ENCODE assay signal across 19 cellular contexts in the genomic region with DNA sequence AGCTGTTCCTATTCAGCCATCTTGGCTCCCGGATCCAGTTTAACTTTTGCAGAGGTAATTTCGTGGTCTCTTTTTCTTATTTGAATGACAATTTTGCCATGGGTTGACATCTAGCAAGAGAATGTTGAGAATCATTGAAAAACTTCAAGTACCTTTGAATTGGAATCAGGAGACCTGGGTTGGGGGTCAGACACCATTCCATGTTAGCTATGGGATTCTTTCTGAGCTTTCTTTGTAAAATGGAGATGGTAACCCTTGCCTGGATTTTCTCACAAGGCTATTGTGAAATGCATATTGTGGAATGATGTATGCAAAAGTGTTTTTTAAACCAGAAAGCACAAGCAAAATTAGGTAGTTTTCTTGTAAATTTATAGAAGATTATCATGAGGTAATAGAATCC.
"Had no signal": no experiment of that assay in that cellular context is flagged by ENCODE, and none has a peak within 500 bp of the region (broad histone marks: within the 10 kb centered on the region; RNA-seq: fewer than 3 reads in every experiment).

No MANE protein-coding gene starts in this region.

- H3K9me3 Mint-ChIP-seq: activated naive CD8-positive, alpha-beta T cell treated with anti-CD3 and anti-CD28 coated beads, Interleukin-2, amount 50 U/mL, for 24 hours had no signal

- ATAC-seq: activated naive CD8-positive, alpha-beta T cell treated with anti-CD3 and anti-CD28 coated beads, Interleukin-2, amount 50 U/mL, for 24 hours; left lung; naive thymus-derived CD8-positive, alpha-beta T cell; sciatic nerve; upper lobe of right lung had no signal

- H3K36me3 Mint-ChIP-seq: naive thymus-derived CD8-positive, alpha-beta T cell had no signal

- H3K27me3 ChIP-seq: ascending aorta, breast epithelium, stomach, testis, upper lobe of right lung had no signal

- H3K4me1 ChIP-seq: ascending aorta, breast epithelium, left lung, spleen, stomach, testis, upper lobe of right lung had no signal

- DNase-seq: activated CD4-positive, alpha-beta T cell treated with anti-CD3 and anti-CD28 coated beads for 1 hour; activated CD4-positive, alpha-beta T cell treated with anti-CD3 and anti-CD28 coated beads, Interleukin-2, amount 50 U/mL, for 4 hours; activated naive CD4-positive, alpha-beta T cell treated with anti-CD3 and anti-CD28 coated beads for 36 hours; activated naive CD8-positive, alpha-beta T cell treated with anti-CD3 and anti-CD28 coated beads, Interleukin-2, amount 50 U/mL, for 24 hours; effector memory CD4-positive, alpha-beta T cell; foreskin melanocyte; mammary epithelial cell; naive thymus-derived CD8-positive, alpha-beta T cell; spleen; stomach; T1000; testis; upper lobe of right lung had no signal

- H3K27me3 Mint-ChIP-seq: activated naive CD8-positive, alpha-beta T cell treated with anti-CD3 and anti-CD28 coated beads, Interleukin-2, amount 50 U/mL, for 24 hours had no signal

- H3K4me3 Mint-ChIP-seq: activated naive CD4-positive, alpha-beta T cell treated with anti-CD3 and anti-CD28 coated beads for 36 hours; activated naive CD8-positive, alpha-beta T cell treated with anti-CD3 and anti-CD28 coated beads, Interleukin-2, amount 50 U/mL, for 24 hours; dendritic cell treated with granulocyte-macrophage colony-stimulating factor and Interleukin-4, amounts not matched to agents 40 ng/mL and 50 ng/mL, for 4 days; naive thymus-derived CD8-positive, alpha-beta T cell had no signal

- H3K36me3 ChIP-seq: ascending aorta, breast epithelium, left lung, spleen, stomach, upper lobe of right lung had no signal

- H3K4me1 Mint-ChIP-seq: activated naive CD8-positive, alpha-beta T cell treated with anti-CD3 and anti-CD28 coated beads, Interleukin-2, amount 50 U/mL, for 24 hours; naive thymus-derived CD8-positive, alpha-beta T cell had no signal

- H3K4me3 ChIP-seq: ascending aorta, breast epithelium, left lung, spleen, stomach, testis, upper lobe of right lung had no signal

- H3K9me3 ChIP-seq: ascending aorta, breast epithelium, testis, upper lobe of right lung had no signal

- H3K27ac Mint-ChIP-seq: activated naive CD4-positive, alpha-beta T cell treated with anti-CD3 and anti-CD28 coated beads for 36 hours; activated naive CD8-positive, alpha-beta T cell treated with anti-CD3 and anti-CD28 coated beads, Interleukin-2, amount 50 U/mL, for 24 hours; activated T-helper 2 cell treated with anti-CD3 and anti-CD28 coated beads, Interferon-gamma antibody, Interleukin-2, Interleukin-4, amounts not matched to agents 10 μg/mL and 5 μg/mL and 100 μg/mL, durations not matched to agents 14 hours and 24 hours and 36 hours; dendritic cell treated with granulocyte-macrophage colony-stimulating factor and Interleukin-4, amounts not matched to agents 40 ng/mL and 50 ng/mL, for 4 days; naive thymus-derived CD8-positive, alpha-beta T cell had no signal

- H3K27ac ChIP-seq: ascending aorta, breast epithelium, left lung, spleen, stomach, testis, upper lobe of right lung had no signal
